ENCODE assay signal across 15 cellular contexts in genomic region chr10:77890097-77890496, GRCh38. TPM values are rescaled to one million over a fixed set of nuclear protein-coding genes. Genes with fewer than 3 reads are reported as not detected.
DNase-seq lines count a peak whose midpoint lies in the region; ATAC-seq and TF ChIP-seq lines count a peak whose summit lies in the region.
"Had no signal": no experiment of that assay in that cellular context is flagged by ENCODE, and none has a peak within 500 bp of the region (broad histone marks: within the 10 kb centered on the region; RNA-seq: fewer than 3 reads in every experiment).

No MANE protein-coding gene starts in this region.

- in situ Hi-C loops in GM13976 (cut with MboI; ENCODE audit: low sequenced_read_pairs, unreplicated experiment), result no loop called here

- ATAC-seq in PC-3, result no peak
- no peak for ATAC-seq in activated CD8-positive, alpha-beta memory T cell treated with anti-CD3 and anti-CD28 coated beads, Interleukin-2, amount 10 ng/mL, durations not matched to agents 7 days and 5 days
- ATAC-seq: stimulated activated memory B cell treated with anti-CD40 and anti-IgM and Interleukin-4, amounts not matched to agents 10 μg/mL and 1 μg/mL and 100 μg/mL, for 72 hours had no signal

- no peak overlapping the region for H3K4me3 Mint-ChIP-seq in activated CD8-positive, alpha-beta memory T cell treated with anti-CD3 and anti-CD28 coated beads, Interleukin-2, amount 10 ng/mL, durations not matched to agents 7 days and 5 days
- H3K4me3 Mint-ChIP-seq: stimulated activated memory B cell treated with anti-CD40 and anti-IgM and Interleukin-4, amounts not matched to agents 10 μg/mL and 1 μg/mL and 100 μg/mL, for 72 hours had no signal

- no TSS peak for BruUV-seq in PC-3 (replicated peaks; lab: Mats Ljungman, UMichigan)

- TF ChIP-seq CTCF in GM13976 (IDR thresholded peaks at IDR 0.05; ENCODE audit: borderline replicate concordance, control extremely low read depth, extremely low read depth, insufficient read depth, missing control alignments), result peak; percentile 13
- peak; percentile 88 for TF ChIP-seq CTCF in PC-3 (conservative IDR thresholded peaks at IDR 0.05; ENCODE audit: low read depth, low read length)
- TF ChIP-seq CTCF in esophagus squamous epithelium (IDR thresholded peaks at IDR 0.05), result peak in 1 of 6 experiments; percentile 7
- TF ChIP-seq CTCF in retinal pigment epithelial cell (conservative IDR thresholded peaks at IDR 0.05; ENCODE audit: low read depth, low read length), result peak; percentile 33

- H3K4me1 Mint-ChIP-seq in activated CD8-positive, alpha-beta memory T cell treated with anti-CD3 and anti-CD28 coated beads, Interleukin-2, amount 10 ng/mL, durations not matched to agents 7 days and 5 days, result peaks cover 5% of the 10 kb centered on the region
- H3K4me1 Mint-ChIP-seq: stimulated activated memory B cell treated with anti-CD40 and anti-IgM and Interleukin-4, amounts not matched to agents 10 μg/mL and 1 μg/mL and 100 μg/mL, for 72 hours had no signal

- H3K9me3 Mint-ChIP-seq in activated CD8-positive, alpha-beta memory T cell treated with anti-CD3 and anti-CD28 coated beads, Interleukin-2, amount 10 ng/mL, durations not matched to agents 7 days and 5 days (ENCODE audit: low read depth), result no peaks in the 10 kb centered on the region
- H3K9me3 Mint-ChIP-seq: stimulated activated memory B cell treated with anti-CD40 and anti-IgM and Interleukin-4, amounts not matched to agents 10 μg/mL and 1 μg/mL and 100 μg/mL, for 72 hours had no signal

- no peaks in the 10 kb centered on the region for H3K27me3 ChIP-seq in PC-3 (ENCODE audit: low read length)
- no peaks in the 10 kb centered on the region for H3K27me3 ChIP-seq in esophagus squamous epithelium
- H3K27me3 ChIP-seq: neutrophil had no signal

- intact Hi-C loops in PC-3 (cut with micrococcal nuclease) (no loop called here), esophagus squamous epithelium (cut with DNase I) (no loop called here)

- H3K9me3 ChIP-seq in PC-3 (ENCODE audit: low read length) (no peaks in the 10 kb centered on the region), esophagus squamous epithelium (no peaks in the 10 kb centered on the region)
- H3K9me3 ChIP-seq: neutrophil had no signal

- peak overlapping the region; percentile 65; the same call in 1 of the 2 replicates for H3K4me2 ChIP-seq in PC-3 (ENCODE audit: low read length)

- peaks cover 9% of the 10 kb centered on the region for H3K27me3 Mint-ChIP-seq in activated CD8-positive, alpha-beta memory T cell treated with anti-CD3 and anti-CD28 coated beads, Interleukin-2, amount 10 ng/mL, durations not matched to agents 7 days and 5 days

- H3K27ac ChIP-seq in PC-3 (ENCODE audit: low read length) (peak overlapping the region; percentile 71), esophagus squamous epithelium (peak overlapping the region in 3 of 4 donors; percentile 77 to 82 (median 79))
- H3K27ac ChIP-seq: HL-60, neutrophil, SK-N-MC had no signal

- WGBS in esophagus squamous epithelium, 2 donors, result 76 to 82% methylated on average over 7 of the region's 7 CpGs

- H3K9ac ChIP-seq in PC-3 (ENCODE audit: low read length), result no peak overlapping the region

- H3K4me1 ChIP-seq in PC-3 (ENCODE audit: insufficient read depth, low read length) (peaks cover 30% of the 10 kb centered on the region), esophagus squamous epithelium (peaks cover 46 to 100% (median 66%) of the 10 kb centered on the region in 3 donors)

- peaks cover 22% of the 10 kb centered on the region; the same call in 1 of the 2 replicates for H4K20me1 ChIP-seq in PC-3 (ENCODE audit: low read length)

- H3K79me2 ChIP-seq in PC-3 (ENCODE audit: low read length), result peaks cover 99% of the 10 kb centered on the region

- H3K36me3 ChIP-seq in PC-3 (ENCODE audit: low read depth, low read length), result no peaks in the 10 kb centered on the region
- H3K36me3 ChIP-seq in esophagus squamous epithelium, result no peaks in the 10 kb centered on the region
- H3K36me3 ChIP-seq: neutrophil had no signal

- no peaks in the 10 kb centered on the region for H3K9me2 ChIP-seq in PC-3 (replicated peaks; ENCODE audit: low read length)

- POLR2A ChIA-PET in PC-3 (lab: Charles Lee; ENCODE audit: unreplicated experiment), result interaction anchor here (0.6 kb wide), 3 partner anchors 36 to 64 kb away, joined by 3 to 17 read pairs (median 3); partner anchors contain the start of gene DLG5

- CTCF ChIA-PET in PC-3 (lab: Charles Lee), result interaction anchor here (0.8 to 1.9 kb wide), 8 partner anchors 21 to 140 kb away, joined by 3 to 17 read pairs (median 4); partner anchors contain the start of gene POLR3A
- CTCF ChIA-PET in activated CD8-positive, alpha-beta memory T cell treated with anti-CD3 and anti-CD28 coated beads, Interleukin-2, amount 10 ng/mL, durations not matched to agents 7 days and 5 days (lab: Charles Lee), result interaction anchor here (1.4 kb wide), 1 partner anchor 31 kb away, joined by 3 read pairs; no protein-coding TSS in a partner anchor

- no peak for TF ChIP-seq POLR2A in esophagus squamous epithelium (IDR thresholded peaks at IDR 0.05)

- H2AFZ ChIP-seq in PC-3 (ENCODE audit: low read length), result no peak overlapping the region

- no peaks in the 10 kb centered on the region for H3K36me3 Mint-ChIP-seq in activated CD8-positive, alpha-beta memory T cell treated with anti-CD3 and anti-CD28 coated beads, Interleukin-2, amount 10 ng/mL, durations not matched to agents 7 days and 5 days
- H3K36me3 Mint-ChIP-seq: stimulated activated memory B cell treated with anti-CD40 and anti-IgM and Interleukin-4, amounts not matched to agents 10 μg/mL and 1 μg/mL and 100 μg/mL, for 72 hours had no signal

- DNase-seq in GM13976 (ENCODE audit: low spot score) (no peak), PC-3 (peak; percentile 53), esophagus squamous epithelium (lab: John Stamatoyannopoulos, UW) (no peak), retinal pigment epithelial cell (ENCODE audit: low read depth) (no peak), NOMO-1 (lab: John Stamatoyannopoulos, UW; ENCODE audit: unreplicated experiment in 2 of 2) (no peak), NCI-H524 treated with DMSO at 0.1 percent for 48 hours (lab: John Stamatoyannopoulos, UW) (no peak), EL (no peak)
- DNase-seq in activated CD8-positive, alpha-beta memory T cell treated with anti-CD3 and anti-CD28 coated beads, Interleukin-2, amount 10 ng/mL, durations not matched to agents 7 days and 5 days, result no peak
- DNase-seq: activated effector memory CD4-positive, alpha-beta T cell treated with anti-CD3 and anti-CD28 coated beads, Interleukin-2, amount 50 U/mL, for 16 hours; left ventricle myocardium superior; NCI-H1048 had no signal

- H3K4me3 ChIP-seq in PC-3 (ENCODE audit: low read length) (no peak overlapping the region), esophagus squamous epithelium (no peak overlapping the region), retinal pigment epithelial cell (ENCODE audit: low read length) (no peak overlapping the region)
- H3K4me3 ChIP-seq: SK-N-MC had no signal

- no peak overlapping the region for H3K27ac Mint-ChIP-seq in activated CD8-positive, alpha-beta memory T cell treated with anti-CD3 and anti-CD28 coated beads, Interleukin-2, amount 10 ng/mL, durations not matched to agents 7 days and 5 days
- H3K27ac Mint-ChIP-seq: stimulated activated memory B cell treated with anti-CD40 and anti-IgM and Interleukin-4, amounts not matched to agents 10 μg/mL and 1 μg/mL and 100 μg/mL, for 72 hours had no signal

- H3F3A ChIP-seq in PC-3 (ENCODE audit: low read length, unreplicated experiment), result peaks cover 5% of the 10 kb centered on the region

RNA-seq across cellular contexts. Expression of gene DLG5, which starts 36.5 kb away (rescaled TPM):
- total RNA-seq in PC-3 (2014; rRNA removed) (118 and 158 TPM in 2 replicates), esophagus squamous epithelium (10 to 100 TPM; 34.1 to 50.9 (median 41.3) TPM)
- total RNA-seq in activated CD8-positive, alpha-beta memory T cell treated with anti-CD3 and anti-CD28 coated beads, Interleukin-2, amount 10 ng/mL, durations not matched to agents 7 days and 5 days, result 1 to 10 TPM; 3.0 to 4.8 TPM

Comparison
In these comparisons a context has a peak if more than half of its experiments do, and no peak if none do; other contexts are left out.
1. RNA of gene DLG5, which starts 36.5 kb away (total RNA-seq): 118 to 158 TPM in PC-3 and 34.1 to 50.9 TPM in esophagus squamous epithelium; 3.0 to 4.8 TPM in activated CD8-positive, alpha-beta memory T cell treated with anti-CD3 and anti-CD28 coated beads, Interleukin-2, amount 10 ng/mL, durations not matched to agents 7 days and 5 days; every median in the first group is over 4 times any median in the second.